20 cellular contexts compared by ENCODE assay signal in genomic region chr4:182513534-182514291, GRCh38.
DNase-seq lines count a peak whose midpoint lies in the region; ATAC-seq and TF ChIP-seq lines count a peak whose summit lies in the region.
"Had no signal": no experiment of that assay in that cellular context is flagged by ENCODE, and none has a peak within 500 bp of the region (broad histone marks: within the 10 kb centered on the region; RNA-seq: fewer than 3 reads in every experiment).

No MANE protein-coding gene starts in this region.

- H3K27ac ChIP-seq in tibial nerve (peak overlapping the region; percentile 15 to 93 (median 72)), SK-N-SH (ENCODE audit: low read depth in 2 of 2, low read length in 1 of 2) (no peak overlapping the region)
- H3K27ac ChIP-seq: 22Rv1, Peyer's patch, testis had no signal

- TF ChIP-seq POLR2A in tibial nerve (IDR thresholded peaks at IDR 0.05): no peak

- H3K4me1 ChIP-seq in tibial nerve (peaks cover 0 to 7% (median 0%) of the 10 kb centered on the region in 4 donors), SK-N-SH (ENCODE audit: control insufficient read depth in 1 of 2, insufficient read depth in 2 of 2, low read depth in 1 of 2, low read length in 1 of 2) (no peaks in the 10 kb centered on the region; a peak in 1 of 4 replicates)
- H3K4me1 ChIP-seq: Peyer's patch, testis had no signal

- no peak overlapping the region for H3K4me2 ChIP-seq in SK-N-SH

- H3K79me2 ChIP-seq in SK-N-SH (ENCODE audit: insufficient read depth): no peaks in the 10 kb centered on the region

- H3K9me3 ChIP-seq in tibial nerve (no peaks in the 10 kb centered on the region), SK-N-SH (0 out of 2 replicates have a peak, but pooled peaks cover 4% of the 10 kb centered on the region)
- H3K9me3 ChIP-seq: Peyer's patch, testis had no signal

- POLR2A ChIA-PET in SK-N-SH (lab: Yijun Ruan, JAX): no interaction called here

- CTCF ChIA-PET in SK-N-SH (lab: Yijun Ruan, JAX): interaction anchor here (1.0 kb wide), 1 partner anchor 10 kb away, joined by 3 read pairs; no protein-coding TSS in a partner anchor

- no peaks in the 10 kb centered on the region for H3K27me3 ChIP-seq in tibial nerve
- H3K27me3 ChIP-seq in SK-N-SH (ENCODE audit: insufficient read depth): no peaks in the 10 kb centered on the region
- H3K27me3 ChIP-seq: Peyer's patch, testis had no signal

- TF ChIP-seq CTCF in tibial nerve (IDR thresholded peaks at IDR 0.05) (no peak), SK-N-SH (IDR thresholded peaks at IDR 0.05) (no peak)

- H3K36me3 ChIP-seq in tibial nerve (no peaks in the 10 kb centered on the region), SK-N-SH (replicated peaks in 1 of 2; ENCODE audit: control insufficient read depth in 1 of 2, insufficient read depth in 2 of 2, low read length in 1 of 2) (no peaks in the 10 kb centered on the region)
- H3K36me3 ChIP-seq: Peyer's patch had no signal

- no peak for TF ChIP-seq EP300 in tibial nerve (IDR thresholded peaks at IDR 0.05)
- TF ChIP-seq EP300 in SK-N-SH (IDR thresholded peaks at IDR 0.05; ENCODE audit: borderline replicate concordance in 1 of 2, low read depth in 1 of 2, low read length in 1 of 2): no peak

- no peak overlapping the region for H3K9ac ChIP-seq in SK-N-SH

- no peaks in the 10 kb centered on the region for H3K9me2 ChIP-seq in SK-N-SH

- no peaks in the 10 kb centered on the region for H4K20me1 ChIP-seq in SK-N-SH (ENCODE audit: insufficient read depth)

- H3K4me3 ChIP-seq in tibial nerve (peak overlapping the region in 1 of 4 donors; percentile 1), SK-N-SH (ENCODE audit: low read depth in 2 of 2, low read length in 1 of 2) (no peak overlapping the region)
- H3K4me3 ChIP-seq: Peyer's patch, testis had no signal

- ATAC-seq in HG02571 (IDR thresholded peaks at IDR 0.05; ENCODE audit: unreplicated experiment): peak; percentile 81
- ATAC-seq in HG03175 (IDR thresholded peaks at IDR 0.05; ENCODE audit: unreplicated experiment): peak; percentile 80
- ATAC-seq: CD8-positive, alpha-beta T cell; HepG2 had no signal

- DNase-seq in DMS 273 (lab: John Stamatoyannopoulos, UW; ENCODE audit: unreplicated experiment) (peak; percentile 26), DMS 273 treated with DMSO at 0.1 percent for 48 hours (lab: John Stamatoyannopoulos, UW) (no peak), tibial nerve (ENCODE audit: low spot score in 2 of 2) (no peak), globus pallidus (ENCODE audit: low spot score) (no peak), SK-N-SH (no peak), NCI-H128 (lab: John Stamatoyannopoulos, UW; ENCODE audit: unreplicated experiment) (no peak)
- DNase-seq: activated CD4-positive, alpha-beta T cell treated with anti-CD3 and anti-CD28 coated beads for 48 hours; activated gamma-delta T cell treated with Interleukin-2 at 50 U/mL for 16 hours; CD8-positive, alpha-beta T cell; effector memory CD4-positive, alpha-beta T cell; immature natural killer cell; midbrain; NCI-H1048; NCI-H446 treated with DMSO at 0.1 percent for 48 hours; Peyer's patch; testis had no signal

- TF ChIP-seq RAD21 in SK-N-SH (IDR thresholded peaks at IDR 0.05; ENCODE audit: low read length): no peak

- no peaks in the 10 kb centered on the region for H3F3A ChIP-seq in SK-N-SH (replicated peaks; ENCODE audit: insufficient read depth)

- WGBS in tibial nerve, 2 donors: 51 to 53% methylated on average over 6 of the region's 6 CpGs
- 90% methylated on average over 5 of the region's 6 CpGs for WGBS in SK-N-SH (ENCODE audit: low lambda C conversion rate)

- H2AFZ ChIP-seq in SK-N-SH (ENCODE audit: low read depth): no peak overlapping the region

TF ChIP-seq in SK-N-SH, 30 proteins besides CTCF, POLR2A, EP300 and RAD21:
- no peak for TF ChIP-seq ZBTB33 (IDR thresholded peaks at IDR 0.05; ENCODE audit: borderline replicate concordance, low read depth)
- TF ChIP-seq FOSL2 (IDR thresholded peaks at IDR 0.05; ENCODE audit: borderline replicate concordance, low read depth): no peak
- TF ChIP-seq CHD2 (IDR thresholded peaks at IDR 0.05; ENCODE audit: low read length, partially characterized antibody): no peak
- no peak for TF ChIP-seq MEF2A (IDR thresholded peaks at IDR 0.05; ENCODE audit: borderline replicate concordance, low read depth)
- no peak for TF ChIP-seq TCF12 (IDR thresholded peaks at IDR 0.05)
- no peak for TF ChIP-seq GATA2 (CRISPR knock-in tag; IDR thresholded peaks at IDR 0.05)
- TF ChIP-seq MXI1 (IDR thresholded peaks at IDR 0.05; ENCODE audit: low read depth, low read length): no peak
- no peak for TF ChIP-seq IRF3 (IDR thresholded peaks at IDR 0.05; ENCODE audit: low read depth, low read length)
- TF ChIP-seq SIN3A (IDR thresholded peaks at IDR 0.05; ENCODE audit: borderline replicate concordance, low read depth, low read length): no peak
- TF ChIP-seq NFIC (IDR thresholded peaks at IDR 0.05; ENCODE audit: borderline replicate concordance): no peak
- no peak for TF ChIP-seq TEAD4 (IDR thresholded peaks at IDR 0.05; ENCODE audit: borderline replicate concordance, insufficient read depth)
- no peak for TF ChIP-seq NRF1 (IDR thresholded peaks at IDR 0.05; ENCODE audit: low read depth, low read length)
- no peak for TF ChIP-seq EZH2phosphoT487 (IDR thresholded peaks at IDR 0.05; ENCODE audit: borderline replicate concordance, low read depth)

Comparison
In these comparisons a context has a peak if more than half of its experiments do, and no peak if none do; other contexts are left out.
1. H3K27ac ChIP-seq: peak in tibial nerve (4 of 4); none in SK-N-SH (0 of 2).